In the genomic region with DNA sequence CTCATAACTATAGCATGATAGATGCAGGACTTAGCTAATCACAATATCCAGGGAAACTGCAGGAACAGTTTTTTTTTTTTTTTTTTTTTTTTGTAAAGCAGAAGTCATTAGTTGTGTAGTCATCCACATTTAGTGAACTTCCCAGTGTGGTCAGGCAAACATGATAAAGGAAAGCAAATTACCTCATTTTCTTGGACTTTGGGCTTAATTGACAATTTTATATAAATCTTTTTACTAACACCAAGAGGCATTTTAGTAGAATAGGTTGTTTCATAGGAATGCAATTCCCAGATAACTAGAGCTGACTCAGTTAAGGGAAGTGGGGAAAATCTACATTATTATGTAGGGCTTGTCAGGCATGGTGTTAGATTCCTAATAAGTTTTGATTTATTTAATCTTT, we compare ENCODE assay signal across 19 cellular contexts.
DNase-seq lines count a peak whose midpoint lies in the region; ATAC-seq, FAIRE-seq and TF ChIP-seq lines count a peak whose summit lies in the region.
"Had no signal": no experiment of that assay in that cellular context is flagged by ENCODE, and none has a peak within 500 bp of the region (broad histone marks: within the 10 kb centered on the region; RNA-seq: fewer than 3 reads in every experiment).

No MANE protein-coding gene starts in this region.

- TF ChIP-seq CTCF in astrocyte of the cerebellum (IDR thresholded peaks at IDR 0.05; ENCODE audit: low read depth, low read length, missing control alignments) (no peak), HepG2 (CRISPR knock-in tag; IDR thresholded peaks at IDR 0.05) (no peak), mesothelial cell of epicardium (IDR thresholded peaks at IDR 0.05; ENCODE audit: unreplicated experiment) (no peak)

- no peaks in the 10 kb centered on the region for H4K20me1 ChIP-seq in HepG2 (ENCODE audit: insufficient read depth, low read length)
- H4K20me1 ChIP-seq: BLaER1 treated with 17β-estradiol and CSF1 and Interleukin-3, amounts not matched to agents 10 nM and 100 nM had no signal

- FAIRE-seq in HepG2 (lab: Jason Lieb, UNC), result no peak
- FAIRE-seq: GM12878 had no signal

- TF ChIP-seq RAD21 in HepG2 (CRISPR knock-in tag; IDR thresholded peaks at IDR 0.05), result no peak

- no peak overlapping the region for H2AFZ ChIP-seq in HepG2 (ENCODE audit: low read length)

- CTCF ChIA-PET in HepG2 (lab: Yijun Ruan, JAX; ENCODE audit: low intra/inter-chr PET ratio, low total read pairs), result no interaction called here

- H3K4me2 ChIP-seq in HepG2 (ENCODE audit: low read depth, low read length), result no peak overlapping the region
- H3K4me2 ChIP-seq: BLaER1 treated with 17β-estradiol and CSF1 and Interleukin-3, amounts not matched to agents 10 nM and 100 nM had no signal

- peaks cover 8% of the 10 kb centered on the region for H3K4me1 Mint-ChIP-seq in mesothelial cell of epicardium
- H3K4me1 Mint-ChIP-seq: B cell had no signal

- TF ChIP-seq EP300 in HepG2 (IDR thresholded peaks at IDR 0.05; ENCODE audit: low read depth in 2 of 2, low read length in 2 of 2) (no peak), HepG2 (CRISPR knock-in tag; IDR thresholded peaks at IDR 0.05; ENCODE audit: borderline replicate concordance) (no peak)

- H3K9me3 Mint-ChIP-seq in mesothelial cell of epicardium, result peaks cover 24% of the 10 kb centered on the region

- H3K4me1 ChIP-seq in HepG2 (ENCODE audit: insufficient read depth, low read length), result no peaks in the 10 kb centered on the region
- H3K4me1 ChIP-seq: BLaER1 treated with 17β-estradiol and CSF1 and Interleukin-3, amounts not matched to agents 10 nM and 100 nM had no signal

- H3K79me2 ChIP-seq in HepG2 (ENCODE audit: insufficient read depth, low read length), result no peaks in the 10 kb centered on the region

- TF ChIP-seq POLR2A in HepG2 (IDR thresholded peaks at IDR 0.05; ENCODE audit: insufficient read depth in 1 of 2, low read depth in 2 of 2, low read length in 2 of 2), result no peak

- H3K36me3 ChIP-seq in HepG2 (replicated peaks in 1 of 2; ENCODE audit: control insufficient read depth in 1 of 2, insufficient read depth in 2 of 2, low read length in 2 of 2), result no peaks in the 10 kb centered on the region
- H3K36me3 ChIP-seq: BLaER1 treated with 17β-estradiol and CSF1 and Interleukin-3, amounts not matched to agents 10 nM and 100 nM had no signal

- no peaks in the 10 kb centered on the region for H3K27me3 ChIP-seq in HepG2 (ENCODE audit: control insufficient read depth in 1 of 2, insufficient read depth in 2 of 2, low read length in 2 of 2)
- H3K27me3 ChIP-seq: BLaER1 treated with 17β-estradiol and CSF1 and Interleukin-3, amounts not matched to agents 10 nM and 100 nM had no signal

- H3K9ac ChIP-seq in HepG2 (ENCODE audit: insufficient read depth, low read depth, low read length), result no peak overlapping the region
- H3K9ac ChIP-seq: BLaER1 treated with 17β-estradiol and CSF1 and Interleukin-3, amounts not matched to agents 10 nM and 100 nM had no signal

- POLR2A ChIA-PET in HepG2 (lab: Yijun Ruan, JAX), result no interaction called here

- H3K27ac Mint-ChIP-seq in mesothelial cell of epicardium, result no peak overlapping the region
- H3K27ac Mint-ChIP-seq: B cell; CD8-positive, alpha-beta T cell; HFFc6 had no signal

- in situ Hi-C loops in astrocyte of the cerebellum (cut with HindIII; ENCODE audit: low sequenced_read_pairs), result no loop called here
- in situ Hi-C loops in HepG2 (cut with HindIII; ENCODE audit: extremely low pct_ligation_motif_present, low pct_unique_long_range_greater_than_20kb), result no loop called here

- H3K4me3 ChIP-seq in astrocyte of the cerebellum (ENCODE audit: low read depth, low read length) (no peak overlapping the region), HepG2 (replicated peaks in 1 of 3; ENCODE audit: insufficient read depth in 1 of 3, low read depth in 2 of 3, low read length in 3 of 3) (no peak overlapping the region)
- H3K4me3 ChIP-seq: BLaER1 treated with 17β-estradiol and CSF1 and Interleukin-3, amounts not matched to agents 10 nM and 100 nM; GM12878 had no signal

- no peak overlapping the region for H3K27ac ChIP-seq in HepG2 (ENCODE audit: extremely low read length, insufficient read depth, low read length)
- H3K27ac ChIP-seq: BLaER1 treated with 17β-estradiol and CSF1 and Interleukin-3, amounts not matched to agents 10 nM and 100 nM had no signal

- intact Hi-C loops in HepG2 (cut with micrococcal nuclease; ENCODE audit: unreplicated experiment), result no loop called here

- ATAC-seq in HepG2 (no peak), HG03520 (IDR thresholded peaks at IDR 0.05; ENCODE audit: unreplicated experiment) (no peak), GM21367 (IDR thresholded peaks at IDR 0.05; ENCODE audit: unreplicated experiment) (no peak)
- ATAC-seq: CD8-positive, alpha-beta T cell; GM12878; HCT116 had no signal

- DNase-seq in A172 (ENCODE audit: low spot score), result peak; percentile 89
- DNase-seq in M059J (ENCODE audit: low read depth), result peak; percentile 9
- peak; percentile 22 for DNase-seq in astrocyte of the cerebellum (ENCODE audit: low read depth)
- DNase-seq in kidney glomerular epithelial cell (lab: John Stamatoyannopoulos, UW), result peak; percentile 22
- DNase-seq in HepG2 (ENCODE audit: low spot score), result no peak
- no peak for DNase-seq in mesothelial cell of epicardium (ENCODE audit: low spot score in 2 of 2, unreplicated experiment in 2 of 2)
- DNase-seq: 8988T; Calu3; CD8-positive, alpha-beta T cell; DMS79 treated with DMSO at 0.1 percent for 48 hours; EL; H7; HFFc6 had no signal

- BruUV-seq in HepG2 (replicated peaks; lab: Mats Ljungman, UMichigan), result no TSS peak

- H3K9me3 ChIP-seq in HepG2 (ENCODE audit: low read length), result peaks cover 24% of the 10 kb centered on the region; the same call in 1 of the 2 replicates

- H3K4me3 Mint-ChIP-seq in mesothelial cell of epicardium, result no peak overlapping the region
- H3K4me3 Mint-ChIP-seq: B cell; CD8-positive, alpha-beta T cell; HFFc6 had no signal

- H3K36me3 Mint-ChIP-seq in mesothelial cell of epicardium, result no peaks in the 10 kb centered on the region
- H3K36me3 Mint-ChIP-seq: CD8-positive, alpha-beta T cell had no signal

- H3K27me3 Mint-ChIP-seq in mesothelial cell of epicardium (ENCODE audit: low read depth), result no peaks in the 10 kb centered on the region
- H3K27me3 Mint-ChIP-seq: B cell had no signal

TF ChIP-seq in HepG2, 621 proteins besides CTCF, POLR2A, EP300 and RAD21:
- TF ChIP-seq ZNF383 (CRISPR knock-in tag; IDR thresholded peaks at IDR 0.05; ENCODE audit: borderline replicate concordance), result no peak
- no peak for TF ChIP-seq TBP (CRISPR knock-in tag; IDR thresholded peaks at IDR 0.05)
- TF ChIP-seq, protein P1, sequence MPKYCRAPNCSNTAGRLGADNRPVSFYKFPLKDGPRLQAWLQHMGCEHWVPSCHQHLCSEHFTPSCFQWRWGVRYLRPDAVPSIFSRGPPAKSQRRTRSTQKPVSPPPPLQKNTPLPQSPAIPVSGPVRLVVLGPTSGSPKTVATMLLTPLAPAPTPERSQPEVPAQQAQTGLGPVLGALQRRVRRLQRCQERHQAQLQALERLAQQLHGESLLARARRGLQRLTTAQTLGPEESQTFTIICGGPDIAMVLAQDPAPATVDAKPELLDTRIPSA (CRISPR knock-in tag; IDR thresholded peaks at IDR 0.05; ENCODE audit: borderline replicate concordance), result no peak
- TF ChIP-seq, protein P2, sequence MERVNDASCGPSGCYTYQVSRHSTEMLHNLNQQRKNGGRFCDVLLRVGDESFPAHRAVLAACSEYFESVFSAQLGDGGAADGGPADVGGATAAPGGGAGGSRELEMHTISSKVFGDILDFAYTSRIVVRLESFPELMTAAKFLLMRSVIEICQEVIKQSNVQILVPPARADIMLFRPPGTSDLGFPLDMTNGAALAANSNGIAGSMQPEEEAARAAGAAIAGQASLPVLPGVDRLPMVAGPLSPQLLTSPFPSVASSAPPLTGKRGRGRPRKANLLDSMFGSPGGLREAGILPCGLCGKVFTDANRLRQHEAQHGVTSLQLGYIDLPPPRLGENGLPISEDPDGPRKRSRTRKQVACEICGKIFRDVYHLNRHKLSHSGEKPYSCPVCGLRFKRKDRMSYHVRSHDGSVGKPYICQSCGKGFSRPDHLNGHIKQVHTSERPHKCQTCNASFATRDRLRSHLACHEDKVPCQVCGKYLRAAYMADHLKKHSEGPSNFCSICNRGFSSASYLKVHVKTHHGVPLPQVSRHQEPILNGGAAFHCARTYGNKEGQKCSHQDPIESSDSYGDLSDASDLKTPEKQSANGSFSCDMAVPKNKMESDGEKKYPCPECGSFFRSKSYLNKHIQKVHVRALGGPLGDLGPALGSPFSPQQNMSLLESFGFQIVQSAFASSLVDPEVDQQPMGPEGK (CRISPR knock-in tag; IDR thresholded peaks at IDR 0.05), result no peak
- TF ChIP-seq ZNF256 (CRISPR knock-in tag; conservative IDR thresholded peaks at IDR 0.05), result no peak
- no peak for TF ChIP-seq ZSCAN30 (CRISPR knock-in tag; IDR thresholded peaks at IDR 0.05)

Comparison
In these comparisons a context has a peak if more than half of its experiments do, and no peak if none do; other contexts are left out.
1. DNase-seq: peak in A172 (single experiment), M059J (single experiment), astrocyte of the cerebellum (single experiment) and kidney glomerular epithelial cell (single experiment); none in HepG2 (single experiment) and mesothelial cell of epicardium (0 of 2).